8 cellular contexts compared by ENCODE assay signal in the genomic region with DNA sequence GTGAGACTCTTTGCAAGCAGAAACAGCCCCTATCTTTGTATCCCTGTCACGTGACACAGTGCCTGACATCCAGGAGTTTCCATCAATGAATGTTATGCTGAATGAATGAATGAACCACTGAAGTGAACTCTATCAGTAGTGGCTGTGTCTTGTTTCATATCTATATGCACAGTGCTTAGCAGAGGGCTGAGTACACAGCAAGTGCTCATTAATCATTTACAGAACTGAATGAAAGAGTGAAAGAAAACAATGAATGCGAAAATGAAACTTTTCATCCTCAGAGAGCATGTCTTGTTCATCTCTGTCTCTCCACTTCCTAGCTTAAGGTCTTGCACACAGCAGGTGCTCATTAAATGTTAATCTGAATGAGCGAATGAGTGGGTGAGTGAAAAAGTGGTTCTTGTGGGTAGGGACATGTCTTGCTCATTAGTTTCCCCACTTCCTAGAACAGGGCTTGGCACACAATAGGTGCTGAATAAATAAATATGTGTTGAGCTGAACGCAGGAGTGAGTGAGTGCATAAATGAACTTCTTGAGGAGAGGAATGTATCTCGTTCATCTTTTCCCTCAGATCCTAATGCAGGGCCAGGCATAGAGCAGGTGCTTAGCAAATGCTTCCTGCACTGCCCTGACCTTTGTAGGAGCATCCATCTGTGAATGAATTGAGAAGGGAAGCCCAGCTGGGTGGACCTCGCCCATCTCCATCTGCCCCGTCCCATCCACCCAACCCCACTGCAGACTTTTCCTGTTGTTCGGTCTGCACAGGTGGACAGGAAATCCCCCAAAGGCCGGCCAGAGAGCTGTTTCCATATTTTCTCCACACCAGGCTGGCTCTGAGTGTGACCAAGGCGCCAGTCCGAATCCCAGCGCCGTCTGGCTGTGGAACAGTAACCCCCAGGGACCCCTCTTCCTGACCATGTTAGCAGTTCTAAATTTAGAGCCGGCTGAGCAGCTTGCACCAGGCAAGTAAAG.
DNase-seq lines count a peak whose midpoint lies in the region; ATAC-seq and TF ChIP-seq lines count a peak whose summit lies in the region.

No MANE protein-coding gene starts in this region.

- no peaks in the 10 kb centered on the region for H3K79me2 ChIP-seq in osteoblast (ENCODE audit: insufficient read depth, low read length)

- no peak overlapping the region for H2AFZ ChIP-seq in osteoblast (ENCODE audit: low read length)

- H3K4me2 ChIP-seq in osteoblast (ENCODE audit: insufficient read depth, low read length) = peak overlapping the region; percentile 33

- intact Hi-C loops in head of caudate nucleus (cut with DNase I) = no loop called here

- ATAC-seq in GM19023 (IDR thresholded peaks at IDR 0.05; ENCODE audit: unreplicated experiment) = peak; percentile 73
- ATAC-seq in HG02970 (IDR thresholded peaks at IDR 0.05; ENCODE audit: low FRiP score, unreplicated experiment) = peak; percentile 72
- peak; percentile 91 to 92 for ATAC-seq in activated naive CD4-positive, alpha-beta T cell treated with anti-CD3 and anti-CD28 coated beads, Interleukin-2, amount 50 U/mL, for 72 hours

- no peaks in the 10 kb centered on the region for H3K9me3 ChIP-seq in osteoblast (ENCODE audit: low read depth, low read length)

- H3K27ac ChIP-seq in osteoblast (ENCODE audit: low read depth, low read length) = no peak overlapping the region

- POLR2A ChIA-PET in HEK293T (lab: Yijun Ruan, JAX) = no interaction called here

- no peaks in the 10 kb centered on the region for H3K27me3 ChIP-seq in osteoblast (ENCODE audit: insufficient read depth, low read length)

- peaks cover 0 to 3% of the 10 kb centered on the region in 2 donors for H3K9me3 Mint-ChIP-seq in activated naive CD4-positive, alpha-beta T cell treated with anti-CD3 and anti-CD28 coated beads, Interleukin-2, amount 50 U/mL, for 72 hours

- DNase-seq in activated naive CD4-positive, alpha-beta T cell treated with anti-CD3 and anti-CD28 coated beads, Interleukin-2, amount 50 U/mL, for 72 hours (ENCODE audit: low spot score in 2 of 2) = peak in 1 of 2 donors; percentile 31
- DNase-seq in osteoblast (ENCODE audit: insufficient read length, low spot score, missing footprints) = peak; percentile 72
- DNase-seq in NCI-H446 (lab: John Stamatoyannopoulos, UW) = no peak
- DNase-seq in head of caudate nucleus = no peak
- no peak for DNase-seq in NCI-H2227 treated with DMSO at 0.1 percent for 48 hours (lab: John Stamatoyannopoulos, UW)
- DNase-seq in HEK293T (ENCODE audit: extremely low spot score) = no peak

- TF ChIP-seq CTCF in osteoblast (IDR thresholded peaks at IDR 0.05; ENCODE audit: extremely low read depth, low read depth, low read length) = no peak

- peaks cover 5 to 15% of the 10 kb centered on the region in 2 donors for H3K36me3 Mint-ChIP-seq in activated naive CD4-positive, alpha-beta T cell treated with anti-CD3 and anti-CD28 coated beads, Interleukin-2, amount 50 U/mL, for 72 hours

- peak overlapping the region; percentile 85 to 89 for H3K27ac Mint-ChIP-seq in activated naive CD4-positive, alpha-beta T cell treated with anti-CD3 and anti-CD28 coated beads, Interleukin-2, amount 50 U/mL, for 72 hours

- H3K4me3 ChIP-seq in osteoblast (ENCODE audit: insufficient read depth, low read length) = no peak overlapping the region

- H3K4me1 ChIP-seq in osteoblast (ENCODE audit: insufficient read depth, low read length) = peaks cover 2% of the 10 kb centered on the region

- CTCF ChIA-PET in HEK293T (lab: Yijun Ruan, JAX) = no interaction called here

- H4K20me1 ChIP-seq in osteoblast (ENCODE audit: insufficient read depth, low read length) = peaks cover 18% of the 10 kb centered on the region

- no peaks in the 10 kb centered on the region for H3K36me3 ChIP-seq in osteoblast (ENCODE audit: insufficient read depth, low read length)

TF ChIP-seq in HEK293T, 16 proteins besides CTCF, POLR2A, EP300 and RAD21:
- TF ChIP-seq ELF4 (IDR thresholded peaks at IDR 0.05) (no peak), ARNT (IDR thresholded peaks at IDR 0.05) (no peak), TARDBP (IDR thresholded peaks at IDR 0.05) (no peak), FOXM1 (IDR thresholded peaks at IDR 0.05; ENCODE audit: borderline replicate concordance) (no peak), HDGF (IDR thresholded peaks at IDR 0.05; ENCODE audit: borderline replicate concordance) (no peak), NFRKB (IDR thresholded peaks at IDR 0.05) (no peak), FOXK2 (IDR thresholded peaks at IDR 0.05) (no peak), BHLHE40 (IDR thresholded peaks at IDR 0.05; ENCODE audit: borderline replicate concordance) (no peak), L3MBTL2 (conservative IDR thresholded peaks at IDR 0.05) (no peak), ZNF384 (IDR thresholded peaks at IDR 0.05) (no peak), FOXA1 (IDR thresholded peaks at IDR 0.05) (no peak), SP1 (IDR thresholded peaks at IDR 0.05) (no peak)
